Comparison of ENCODE assay signal across 10 cellular contexts in genomic region chr11:22778642-22779041, GRCh38. TPM values are rescaled to one million over a fixed set of nuclear protein-coding genes. Genes with fewer than 3 reads are reported as not detected.
DNase-seq lines count a peak whose midpoint lies in the region; ATAC-seq and FAIRE-seq lines count a peak whose summit lies in the region.
"Had no signal": no experiment of that assay in that cellular context is flagged by ENCODE, and none has a peak within 500 bp of the region (broad histone marks: within the 10 kb centered on the region; RNA-seq: fewer than 3 reads in every experiment).

No MANE protein-coding gene starts in this region.

- no peak for ATAC-seq in GM21423 (IDR thresholded peaks at IDR 0.05; ENCODE audit: unreplicated experiment)
- no peak for ATAC-seq in GM21447 (IDR thresholded peaks at IDR 0.05; ENCODE audit: unreplicated experiment)

- peak; percentile 69 for DNase-seq in COLO829 (ENCODE audit: low spot score)
- DNase-seq in KBM-7, result peak; percentile 5
- peak; percentile 3 for DNase-seq in RPMI7951 (ENCODE audit: low read depth)
- DNase-seq in NCI-H2196 (lab: John Stamatoyannopoulos, UW; ENCODE audit: unreplicated experiment), result no peak
- no peak for DNase-seq in NCI-H187 treated with DMSO at 0.1 percent for 48 hours (lab: John Stamatoyannopoulos, UW)
- DNase-seq: activated CD4-positive, alpha-beta T cell treated with anti-CD3 and anti-CD28 coated beads, Interleukin-2, amount 10 ng/mL, durations not matched to agents 24 days and 14 days; Right ventricle myocardium superior had no signal

- in situ Hi-C loops in KBM-7 (cut with MboI; ENCODE audit: low pct_unique_long_range_greater_than_20kb, low sequenced_read_pairs), result loop anchor here (25.0 kb wide), 1 partner anchor 441 kb away; the partner anchor contains the start of gene SLC17A6

- peak; percentile 93 for FAIRE-seq in islet of Langerhans (lab: Jason Lieb, UNC)

RNA-seq across cellular contexts. Expression of gene SVIP, which starts 51.0 kb away (rescaled TPM):
- total RNA-seq in RPMI7951 (2014; rRNA removed; shearing (Covaris generic)), result 5.9 and 8.8 TPM in 2 replicates

Comparison
In these comparisons a context has a peak if more than half of its experiments do, and no peak if none do; other contexts are left out.
1. DNase-seq: peak in COLO829 (single experiment), KBM-7 (single experiment) and RPMI7951 (single experiment); none in NCI-H2196 (single experiment) and NCI-H187 treated with DMSO at 0.1 percent for 48 hours (single experiment).